11 cellular contexts compared by ENCODE assay signal in genomic region chr7:91953618-91954017, GRCh38. TPM values are rescaled to one million over a fixed set of nuclear protein-coding genes. Genes with fewer than 3 reads are reported as not detected.
DNase-seq lines count a peak whose midpoint lies in the region; ATAC-seq and TF ChIP-seq lines count a peak whose summit lies in the region.
"Had no signal": no experiment of that assay in that cellular context is flagged by ENCODE, and none has a peak within 500 bp of the region (broad histone marks: within the 10 kb centered on the region; RNA-seq: fewer than 3 reads in every experiment).

No MANE protein-coding gene starts in this region.

- no peaks in the 10 kb centered on the region for H3K36me3 ChIP-seq in prostate gland
- H3K36me3 ChIP-seq: pancreas had no signal

- H3K4me1 ChIP-seq in prostate gland (replicated peaks): no peaks in the 10 kb centered on the region

- no peaks in the 10 kb centered on the region for H3K27me3 Mint-ChIP-seq in activated T-helper 17 cell treated with anti-CD3 and anti-CD28 coated beads, Interleukin-2, amount 50 U/mL, for 72 hours

- H3K36me3 Mint-ChIP-seq in activated T-helper 17 cell treated with anti-CD3 and anti-CD28 coated beads, Interleukin-2, amount 50 U/mL, for 72 hours (ENCODE audit: low read depth): peaks cover 11% of the 10 kb centered on the region

- H3K4me3 Mint-ChIP-seq in activated T-helper 17 cell treated with anti-CD3 and anti-CD28 coated beads, Interleukin-2, amount 50 U/mL, for 72 hours: no peak overlapping the region

- H3K9me3 ChIP-seq in prostate gland: no peaks in the 10 kb centered on the region
- H3K9me3 ChIP-seq: pancreas had no signal

- 91% methylated on average over 3 of the region's 3 CpGs for WGBS in prostate gland

- H3K9me3 Mint-ChIP-seq in activated T-helper 17 cell treated with anti-CD3 and anti-CD28 coated beads, Interleukin-2, amount 50 U/mL, for 72 hours: no peaks in the 10 kb centered on the region

- no peak for TF ChIP-seq CTCF in epithelial cell of esophagus (IDR thresholded peaks at IDR 0.05; ENCODE audit: insufficient read depth, low read depth, low read length, missing control alignments)
- no peak for TF ChIP-seq CTCF in prostate gland (IDR thresholded peaks at IDR 0.05)

- intact Hi-C loops in prostate gland (cut with DNase I): no loop called here

- no peak overlapping the region for H3K27ac Mint-ChIP-seq in activated T-helper 17 cell treated with anti-CD3 and anti-CD28 coated beads, Interleukin-2, amount 50 U/mL, for 72 hours

- no peaks in the 10 kb centered on the region for H3K27me3 ChIP-seq in prostate gland (replicated peaks; ENCODE audit: insufficient read depth)
- H3K27me3 ChIP-seq: pancreas had no signal

- no peak overlapping the region for H3K27ac ChIP-seq in prostate gland
- H3K27ac ChIP-seq: pancreas had no signal

- no peak for ATAC-seq in activated T-helper 17 cell treated with anti-CD3 and anti-CD28 coated beads, Interleukin-2, amount 50 U/mL, for 72 hours (replicated peaks)

- DNase-seq in A172 (ENCODE audit: low spot score): peak; percentile 5
- DNase-seq in ELR (ENCODE audit: low read depth): peak; percentile 47
- DNase-seq in NCI-H82 treated with DMSO at 0.1 percent for 48 hours (lab: John Stamatoyannopoulos, UW; ENCODE audit: unreplicated experiment): peak; percentile 11
- peak; percentile 22 for DNase-seq in epithelial cell of esophagus (ENCODE audit: low read depth)
- no peak for DNase-seq in DMS79 treated with DMSO at 0.1 percent for 48 hours (lab: John Stamatoyannopoulos, UW)
- no peak for DNase-seq in prostate gland (ENCODE audit: low spot score)
- DNase-seq in amygdala (lab: John Stamatoyannopoulos, UW): no peak
- DNase-seq: NCI-H1092, pancreas, SHP77 treated with DMSO at 0.1 percent for 48 hours had no signal

- H3K4me3 ChIP-seq in epithelial cell of esophagus (ENCODE audit: low read length) (no peak overlapping the region), prostate gland (no peak overlapping the region)
- H3K4me3 ChIP-seq: pancreas had no signal

- peaks cover 14% of the 10 kb centered on the region for H3K4me1 Mint-ChIP-seq in activated T-helper 17 cell treated with anti-CD3 and anti-CD28 coated beads, Interleukin-2, amount 50 U/mL, for 72 hours

- TF ChIP-seq POLR2A in prostate gland (IDR thresholded peaks at IDR 0.05): no peak

RNA-seq across cellular contexts. Expression of gene AKAP9, which starts 13.0 kb away (rescaled TPM):
- 24.3 and 30.9 TPM in 2 replicates for total RNA-seq in A172 (2014; rRNA removed; shearing (Covaris generic))
- 10 to 100 TPM; 33.1 to 41.6 TPM for total RNA-seq in activated T-helper 17 cell treated with anti-CD3 and anti-CD28 coated beads, Interleukin-2, amount 50 U/mL, for 72 hours
- 10 to 100 TPM; 61.8 to 80.1 TPM for total RNA-seq in prostate gland

Comparison
In these comparisons a context has a peak if more than half of its experiments do, and no peak if none do; other contexts are left out.
1. DNase-seq: peak in A172 (single experiment), ELR (single experiment), NCI-H82 treated with DMSO at 0.1 percent for 48 hours (single experiment) and epithelial cell of esophagus (single experiment); none in DMS79 treated with DMSO at 0.1 percent for 48 hours (single experiment), prostate gland (single experiment) and amygdala (0 of 56).